ENCODE assay signal across 20 cellular contexts in genomic region chr6:33685411-33686224, GRCh38. TPM values are rescaled to one million over a fixed set of nuclear protein-coding genes. Genes with fewer than 3 reads are reported as not detected.
DNase-seq lines count a peak whose midpoint lies in the region; ATAC-seq, FAIRE-seq and TF ChIP-seq lines count a peak whose summit lies in the region.
"Had no signal": no experiment of that assay in that cellular context is flagged by ENCODE, and none has a peak within 500 bp of the region (broad histone marks: within the 10 kb centered on the region; RNA-seq: fewer than 3 reads in every experiment).

No MANE protein-coding gene starts in this region.

- no peaks in the 10 kb centered on the region for H3K27me3 ChIP-seq in CD8-positive, alpha-beta T cell (ENCODE audit: insufficient read depth, low read length)
- H3K27me3 ChIP-seq: BLaER1 treated with 17β-estradiol and CSF1 and Interleukin-3, amounts not matched to agents 10 nM and 100 nM had no signal

- H3K27ac ChIP-seq in CD8-positive, alpha-beta T cell (ENCODE audit: low read depth, low read length), result no peak overlapping the region
- H3K27ac ChIP-seq in kidney (ENCODE audit: low read depth in 2 of 2, low read length in 2 of 2), result no peak overlapping the region
- H3K27ac ChIP-seq: BLaER1 treated with 17β-estradiol and CSF1 and Interleukin-3, amounts not matched to agents 10 nM and 100 nM; HL-60 had no signal

- H3K36me3 Mint-ChIP-seq in activated T-cell treated with anti-CD3 and anti-CD28 coated beads, Interleukin-2, amount 50 U/mL, for 24 hours (ENCODE audit: low read depth), result peaks cover 98% of the 10 kb centered on the region
- peaks cover 35% of the 10 kb centered on the region for H3K36me3 Mint-ChIP-seq in activated T-cell treated with anti-CD3 and anti-CD28 coated beads, Interleukin-2, amount 50 U/mL, for 4 hours (ENCODE audit: insufficient read depth)
- H3K36me3 Mint-ChIP-seq in CD8-positive, alpha-beta T cell, result peaks cover 92% of the 10 kb centered on the region
- peaks cover 44% of the 10 kb centered on the region for H3K36me3 Mint-ChIP-seq in activated T-helper 1 cell treated with anti-CD3 and anti-CD28 coated beads, Interleukin-12 subunit alpha, Interleukin-12 subunit beta, Interleukin-2, Interleukin-4 antibody, amounts not matched to agents 30 ng/mL and 10 ng/mL and 1 ng/mL, durations not matched to agents 14 hours and 24 hours and 36 hours (ENCODE audit: low read depth)

- POLR2A ChIA-PET in CD8-positive, alpha-beta T cell (lab: Charles Lee), result no interaction called here

- H3K4me3 ChIP-seq in CD8-positive, alpha-beta T cell (ENCODE audit: low read depth, low read length), result no peak overlapping the region
- no peak overlapping the region for H3K4me3 ChIP-seq in kidney (ENCODE audit: low read length in 2 of 2)
- H3K4me3 ChIP-seq: BLaER1 treated with 17β-estradiol and CSF1 and Interleukin-3, amounts not matched to agents 10 nM and 100 nM had no signal

- H3K9me3 Mint-ChIP-seq in activated T-cell treated with anti-CD3 and anti-CD28 coated beads, Interleukin-2, amount 50 U/mL, for 24 hours, result no peaks in the 10 kb centered on the region
- no peaks in the 10 kb centered on the region for H3K9me3 Mint-ChIP-seq in activated T-cell treated with anti-CD3 and anti-CD28 coated beads, Interleukin-2, amount 50 U/mL, for 4 hours
- H3K9me3 Mint-ChIP-seq in CD8-positive, alpha-beta T cell, result no peaks in the 10 kb centered on the region
- no peaks in the 10 kb centered on the region for H3K9me3 Mint-ChIP-seq in activated T-helper 1 cell treated with anti-CD3 and anti-CD28 coated beads, Interleukin-12 subunit alpha, Interleukin-12 subunit beta, Interleukin-2, Interleukin-4 antibody, amounts not matched to agents 30 ng/mL and 10 ng/mL and 1 ng/mL, durations not matched to agents 14 hours and 24 hours and 36 hours

- peak overlapping the region; percentile 12 for H3K27ac Mint-ChIP-seq in activated T-cell treated with anti-CD3 and anti-CD28 coated beads, Interleukin-2, amount 50 U/mL, for 24 hours
- peak overlapping the region; percentile 22 for H3K27ac Mint-ChIP-seq in CD8-positive, alpha-beta T cell
- peak overlapping the region; percentile 68 for H3K27ac Mint-ChIP-seq in activated T-helper 1 cell treated with anti-CD3 and anti-CD28 coated beads, Interleukin-12 subunit alpha, Interleukin-12 subunit beta, Interleukin-2, Interleukin-4 antibody, amounts not matched to agents 30 ng/mL and 10 ng/mL and 1 ng/mL, durations not matched to agents 14 hours and 24 hours and 36 hours

- FAIRE-seq in kidney (lab: Jason Lieb, UNC), result no peak
- FAIRE-seq: A204.1, G401.6 had no signal

- no peak overlapping the region for H3K4me3 Mint-ChIP-seq in activated T-cell treated with anti-CD3 and anti-CD28 coated beads, Interleukin-2, amount 50 U/mL, for 24 hours
- H3K4me3 Mint-ChIP-seq in activated T-cell treated with anti-CD3 and anti-CD28 coated beads, Interleukin-2, amount 50 U/mL, for 4 hours, result no peak overlapping the region
- no peak overlapping the region for H3K4me3 Mint-ChIP-seq in CD8-positive, alpha-beta T cell
- H3K4me3 Mint-ChIP-seq in activated T-helper 1 cell treated with anti-CD3 and anti-CD28 coated beads, Interleukin-12 subunit alpha, Interleukin-12 subunit beta, Interleukin-2, Interleukin-4 antibody, amounts not matched to agents 30 ng/mL and 10 ng/mL and 1 ng/mL, durations not matched to agents 14 hours and 24 hours and 36 hours, result no peak overlapping the region

- CTCF ChIA-PET in CD8-positive, alpha-beta T cell (lab: Charles Lee), result interaction anchor here (0.8 kb wide), 1 partner anchor 15 kb away, joined by 3 read pairs; no protein-coding TSS in a partner anchor

- intact Hi-C loops in CD8-positive, alpha-beta T cell (cut with DNase I, micrococcal nuclease), result no loop called here
- intact Hi-C loops in activated T-helper 1 cell treated with anti-CD3 and anti-CD28 coated beads, Interleukin-12 subunit alpha, Interleukin-12 subunit beta, Interleukin-2, Interleukin-4 antibody, amounts not matched to agents 30 ng/mL and 10 ng/mL and 1 ng/mL, durations not matched to agents 14 hours and 24 hours and 36 hours (cut with micrococcal nuclease), result no loop called here
- intact Hi-C loops in kidney (cut with DNase I), result no loop called here

- no peaks in the 10 kb centered on the region for H3K27me3 Mint-ChIP-seq in activated T-cell treated with anti-CD3 and anti-CD28 coated beads, Interleukin-2, amount 50 U/mL, for 24 hours
- no peaks in the 10 kb centered on the region for H3K27me3 Mint-ChIP-seq in activated T-cell treated with anti-CD3 and anti-CD28 coated beads, Interleukin-2, amount 50 U/mL, for 4 hours (ENCODE audit: low read depth)
- H3K27me3 Mint-ChIP-seq in CD8-positive, alpha-beta T cell (ENCODE audit: low read depth), result no peaks in the 10 kb centered on the region
- no peaks in the 10 kb centered on the region for H3K27me3 Mint-ChIP-seq in activated T-helper 1 cell treated with anti-CD3 and anti-CD28 coated beads, Interleukin-12 subunit alpha, Interleukin-12 subunit beta, Interleukin-2, Interleukin-4 antibody, amounts not matched to agents 30 ng/mL and 10 ng/mL and 1 ng/mL, durations not matched to agents 14 hours and 24 hours and 36 hours (ENCODE audit: insufficient read depth)

- peaks cover 14% of the 10 kb centered on the region for H3K4me1 Mint-ChIP-seq in activated T-cell treated with anti-CD3 and anti-CD28 coated beads, Interleukin-2, amount 50 U/mL, for 24 hours (ENCODE audit: low read depth)
- H3K4me1 Mint-ChIP-seq in activated T-cell treated with anti-CD3 and anti-CD28 coated beads, Interleukin-2, amount 50 U/mL, for 4 hours (ENCODE audit: low read depth), result peaks cover 15% of the 10 kb centered on the region
- H3K4me1 Mint-ChIP-seq in CD8-positive, alpha-beta T cell (ENCODE audit: low read depth), result peaks cover 14% of the 10 kb centered on the region
- peaks cover 23% of the 10 kb centered on the region for H3K4me1 Mint-ChIP-seq in activated T-helper 1 cell treated with anti-CD3 and anti-CD28 coated beads, Interleukin-12 subunit alpha, Interleukin-12 subunit beta, Interleukin-2, Interleukin-4 antibody, amounts not matched to agents 30 ng/mL and 10 ng/mL and 1 ng/mL, durations not matched to agents 14 hours and 24 hours and 36 hours (ENCODE audit: low read depth)

- H3K9ac ChIP-seq in kidney (ENCODE audit: low read length in 2 of 2), result no peak overlapping the region
- H3K9ac ChIP-seq: BLaER1 treated with 17β-estradiol and CSF1 and Interleukin-3, amounts not matched to agents 10 nM and 100 nM had no signal

- no peak for TF ChIP-seq CTCF in CD8-positive, alpha-beta T cell (IDR thresholded peaks at IDR 0.05)
- TF ChIP-seq CTCF in kidney (IDR thresholded peaks at IDR 0.05; ENCODE audit: borderline replicate concordance, extremely low read depth, insufficient read depth), result no peak

- H3K4me1 ChIP-seq in CD8-positive, alpha-beta T cell (ENCODE audit: insufficient read depth, low read length), result peaks cover 9% of the 10 kb centered on the region
- no peaks in the 10 kb centered on the region for H3K4me1 ChIP-seq in kidney (ENCODE audit: control insufficient read depth in 1 of 2, insufficient read depth in 1 of 2, low read depth in 1 of 2, low read length in 2 of 2)

- DNase-seq in activated T-cell treated with anti-CD3 and anti-CD28 coated beads, Interleukin-2, amount 50 U/mL, for 24 hours, result no peak
- DNase-seq in activated T-cell treated with anti-CD3 and anti-CD28 coated beads, Interleukin-2, amount 50 U/mL, for 4 hours, result no peak
- DNase-seq in CD8-positive, alpha-beta T cell, result no peak
- no peak for DNase-seq in activated T-helper 1 cell treated with anti-CD3 and anti-CD28 coated beads, Interleukin-12 subunit alpha, Interleukin-12 subunit beta, Interleukin-2, Interleukin-4 antibody, amounts not matched to agents 30 ng/mL and 10 ng/mL and 1 ng/mL, durations not matched to agents 14 hours and 24 hours and 36 hours (ENCODE audit: low spot score)
- DNase-seq in kidney (peak; percentile 70), RKO (ENCODE audit: low spot score) (no peak), MV-4-11 (lab: John Stamatoyannopoulos, UW) (no peak), AG08396 (ENCODE audit: low spot score) (no peak)
- DNase-seq: DND-41; HCEC 1CT; NCI-H1417; NCI-H187 treated with DMSO at 0.1 percent for 48 hours; NCI-H446; NCI-H69; NK-92 treated with Interleukin-12 subunit alpha and Interleukin-12 subunit beta, amount 100 ng/mL, for 24 hours; OCI-M1 had no signal

- no peak for ATAC-seq in activated T-cell treated with anti-CD3 and anti-CD28 coated beads, Interleukin-2, amount 50 U/mL, for 4 hours
- ATAC-seq in CD8-positive, alpha-beta T cell, result no peak

- H3K9me3 ChIP-seq in CD8-positive, alpha-beta T cell (ENCODE audit: low read length), result no peaks in the 10 kb centered on the region
- H3K9me3 ChIP-seq in kidney (ENCODE audit: control insufficient read depth in 1 of 2, low read length in 2 of 2), result no peaks in the 10 kb centered on the region
- H3K9me3 ChIP-seq: BLaER1 treated with 17β-estradiol and CSF1 and Interleukin-3, amounts not matched to agents 10 nM and 100 nM had no signal

- H3K36me3 ChIP-seq in CD8-positive, alpha-beta T cell (ENCODE audit: insufficient read depth, low read length), result peaks cover 51% of the 10 kb centered on the region
- no peaks in the 10 kb centered on the region for H3K36me3 ChIP-seq in kidney (ENCODE audit: control insufficient read depth in 1 of 2, insufficient read depth in 2 of 2, low read length in 2 of 2)

RNA-seq across cellular contexts. Expression of gene UQCC2, which starts 25.9 kb away (rescaled TPM):
- 100 to 1,000 TPM; 108 to 142 (median 110) TPM for total RNA-seq in activated T-cell treated with anti-CD3 and anti-CD28 coated beads, Interleukin-2, amount 50 U/mL, for 4 hours
- total RNA-seq in CD8-positive, alpha-beta T cell, result 1 to 10 TPM; 6.2 to 6.8 TPM
- 123 and 139 TPM in 2 replicates for total RNA-seq in activated T-helper 1 cell treated with anti-CD3 and anti-CD28 coated beads, Interleukin-12 subunit alpha, Interleukin-12 subunit beta, Interleukin-2, Interleukin-4 antibody, amounts not matched to agents 30 ng/mL and 10 ng/mL and 1 ng/mL, durations not matched to agents 14 hours and 24 hours and 36 hours
- total RNA-seq in kidney, result 39.6 TPM
- polyA plus RNA-seq in kidney (ENCODE audit: insufficient read depth, low read depth, low replicate concordance), result 189 TPM

Comparison
In these comparisons a context has a peak if more than half of its experiments do, and no peak if none do; other contexts are left out.
1. H3K27ac Mint-ChIP-seq: peak in every context shown above with its lines; median percentile 68 in activated T-helper 1 cell treated with anti-CD3 and anti-CD28 coated beads, Interleukin-12 subunit alpha, Interleukin-12 subunit beta, Interleukin-2, Interleukin-4 antibody, amounts not matched to agents 30 ng/mL and 10 ng/mL and 1 ng/mL, durations not matched to agents 14 hours and 24 hours and 36 hours; 22 in CD8-positive, alpha-beta T cell; 12 in activated T-cell treated with anti-CD3 and anti-CD28 coated beads, Interleukin-2, amount 50 U/mL, for 24 hours.